In genomic region chr9:72127753-72128152, GRCh38 we compare ENCODE assay signal across 37 cellular contexts. TPM values are rescaled to one million over a fixed set of nuclear protein-coding genes. Genes with fewer than 3 reads are reported as not detected.
"Had no signal": no experiment of that assay in that cellular context is flagged by ENCODE, and none has a peak within 500 bp of the region (broad histone marks: within the 10 kb centered on the region; RNA-seq: fewer than 3 reads in every experiment).

No MANE protein-coding gene starts in this region.

- DNase-seq: activated CD4-positive, alpha-beta memory T cell treated with anti-CD3 and anti-CD28 coated beads, Interleukin-2, amount 10 ng/mL, durations not matched to agents 7 days and 5 days; activated CD4-positive, alpha-beta T cell treated with anti-CD3 and anti-CD28 coated beads, Interleukin-2, amount 10 ng/mL, durations not matched to agents 7 days and 5 days; activated CD4-positive, CD25-positive, alpha-beta regulatory T cell treated with anti-CD3 and anti-CD28 coated beads, Interleukin-2, amount 50 U/mL, for 72 hours; activated CD8-positive, alpha-beta memory T cell treated with anti-CD3 and anti-CD28 coated beads, Interleukin-2, amount 50 U/mL, for 48 hours; activated gamma-delta T cell treated with Interleukin-2 at 50 U/mL for 16 hours; activated naive CD4-positive, alpha-beta T cell treated with anti-CD3 and anti-CD28 coated beads, Interleukin-2, amount 50 U/mL, for 16 hours; activated T-cell treated with anti-CD3 and anti-CD28 coated beads, Interleukin-2, amount 50 U/mL, for 4 hours; amniotic stem cell; brain microvascular endothelial cell; central memory CD4-positive, alpha-beta T cell; dermis blood vessel endothelial cell; effector CD4-positive, alpha-beta T cell; foreskin keratinocyte; heart left ventricle; left lung; mesendoderm; naive B cell; nephron progenitor cell; retina; sigmoid colon; stimulated activated CD4-positive, alpha-beta T cell treated with anti-CD3 and anti-CD28 coated beads, Interleukin-1b, Interleukin-23, amount 100 ng/mL, for 48 hours; stimulated activated CD4-positive, alpha-beta T cell treated with anti-CD3 and anti-CD28 coated beads, Interleukin-4, amount 100 ng/mL, for 4 hours; stimulated activated CD8-positive, alpha-beta memory T cell treated with anti-CD3 and anti-CD28 coated beads, Interleukin-4, amount 100 ng/mL, for 48 hours; stomach; T-helper 9 cell; thyroid gland had no signal

- H3K27ac ChIP-seq: brain microvascular endothelial cell, esophagus muscularis mucosa, foreskin keratinocyte, heart left ventricle, left lung, neutrophil, prostate gland, sigmoid colon, stomach, thyroid gland had no signal

- ATAC-seq: activated T-cell treated with anti-CD3 and anti-CD28 coated beads, Interleukin-2, amount 50 U/mL, for 4 hours; activated T-helper 17 cell treated with anti-CD3 and anti-CD28 coated beads, Interleukin-2, amount 50 U/mL, for 72 hours; foreskin keratinocyte; left lung; stimulated activated memory B cell treated with anti-CD40 and anti-IgM and Interleukin-4, amounts not matched to agents 10 μg/mL and 1 μg/mL and 100 μg/mL, for 72 hours had no signal

- H3K4me2 ChIP-seq: smooth muscle cell had no signal

- FAIRE-seq: astrocyte, TTC549 had no signal

- H3K27me3 ChIP-seq: brain microvascular endothelial cell, esophagus muscularis mucosa, heart left ventricle, left lung, neutrophil, sigmoid colon, stomach, thyroid gland had no signal

- H3K4me3 ChIP-seq: esophagus muscularis mucosa, heart left ventricle, left lung, lung, prostate gland, sigmoid colon, smooth muscle cell, stomach, thyroid gland had no signal

- H3K4me1 ChIP-seq: esophagus muscularis mucosa, foreskin keratinocyte, heart left ventricle, left lung, prostate gland, sigmoid colon, thyroid gland had no signal

- H3K36me3 ChIP-seq: brain microvascular endothelial cell, esophagus muscularis mucosa, heart left ventricle, left lung, neutrophil, prostate gland, sigmoid colon, stomach, thyroid gland had no signal

- H3K9me3 ChIP-seq: esophagus muscularis mucosa, heart left ventricle, left lung, neutrophil, prostate gland, sigmoid colon, stomach, thyroid gland had no signal

RNA-seq across cellular contexts. Expression of gene GDA, which starts 21.5 kb away (rescaled TPM):
- total RNA-seq: activated CD4-positive, alpha-beta memory T cell treated with anti-CD3 and anti-CD28 coated beads, Interleukin-2, amount 10 ng/mL, durations not matched to agents 7 days and 5 days; activated CD4-positive, alpha-beta T cell treated with anti-CD3 and anti-CD28 coated beads, Interleukin-2, amount 10 ng/mL, durations not matched to agents 7 days and 5 days; activated T-helper 17 cell treated with anti-CD3 and anti-CD28 coated beads, Interleukin-2, amount 50 U/mL, for 72 hours; astrocyte; esophagus muscularis mucosa; mononuclear cell; osteocyte had no signal
